ENCODE assay signal across 8 cellular contexts in the genomic region with DNA sequence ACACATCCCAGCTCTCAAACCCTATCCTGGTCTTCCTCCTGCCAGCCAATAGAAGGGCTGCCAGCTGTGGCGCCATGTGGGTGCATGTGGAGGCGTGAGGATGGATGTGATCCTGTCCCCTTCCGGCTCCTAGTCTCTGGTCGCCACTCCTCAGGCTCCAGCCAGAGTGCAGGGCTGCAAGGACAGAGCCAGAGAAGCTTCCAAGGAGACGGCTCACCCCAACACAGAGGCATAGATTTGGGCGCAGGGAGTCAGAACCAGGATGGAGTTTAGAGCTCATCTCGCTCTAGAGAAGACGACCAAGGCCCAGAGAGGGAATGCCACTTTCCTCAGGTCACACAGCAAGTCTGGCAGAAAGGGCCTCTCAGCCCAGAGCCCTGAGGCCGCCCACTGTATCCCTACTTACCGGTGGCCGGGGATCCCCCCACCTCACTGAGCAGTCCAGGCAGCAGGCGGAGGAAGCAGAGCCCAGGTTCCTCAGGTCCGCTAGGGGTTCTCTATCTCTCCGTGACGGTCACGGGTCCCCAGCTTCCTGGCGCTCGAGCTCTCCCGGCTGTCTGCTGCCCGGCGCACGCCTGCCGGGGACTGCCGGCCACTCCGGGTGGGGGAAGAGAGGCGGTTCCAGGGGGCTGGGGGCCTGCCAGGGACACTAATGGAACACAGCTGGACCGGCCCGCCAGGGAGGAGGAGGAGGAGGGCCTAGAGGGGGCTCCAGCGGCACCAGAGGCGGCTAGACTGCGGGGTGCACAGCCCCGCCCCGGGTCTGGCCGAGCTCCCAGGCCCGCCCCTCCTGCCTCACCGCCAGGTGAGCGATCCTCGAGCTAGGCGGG. TPM values are rescaled to one million over a fixed set of nuclear protein-coding genes. Genes with fewer than 3 reads are reported as not detected.
DNase-seq lines count a peak whose midpoint lies in the region; ATAC-seq and TF ChIP-seq lines count a peak whose summit lies in the region.

A gene (minus strand): TSS at position 587 of the 830 bp plus-strand sequence. CDS start 1,824 bp downstream, outside the sequence.

- POLR2A ChIA-PET in activated CD8-positive, alpha-beta T cell treated with anti-CD3 and anti-CD28 coated beads, Interleukin-2, amount 10 ng/mL, durations not matched to agents 7 days and 5 days (lab: Charles Lee), result interaction anchor here (1.1 kb wide), 1 partner anchor 13 kb away, joined by 3 read pairs; no protein-coding TSS in a partner anchor
- POLR2A ChIA-PET in activated CD8-positive, alpha-beta T cell treated with anti-CD3 and anti-CD28 coated beads for 36 hours (lab: Charles Lee), result interaction anchor here (0.5 to 1.1 kb wide), 2 partner anchors 18 to 556 kb away, joined by 3 read pairs; no protein-coding TSS in a partner anchor
- POLR2A ChIA-PET in MCF 10A (lab: Yijun Ruan, JAX), result interaction anchor here (0.5 to 4.7 kb wide), 9 partner anchors 9 to 368 kb away, joined by 3 to 32 read pairs (median 3); no protein-coding TSS in a partner anchor

- ATAC-seq in activated CD8-positive, alpha-beta T cell treated with anti-CD3 and anti-CD28 coated beads, Interleukin-2, amount 10 ng/mL, durations not matched to agents 7 days and 5 days, result no peak
- ATAC-seq in activated CD8-positive, alpha-beta T cell treated with anti-CD3 and anti-CD28 coated beads for 36 hours, result no peak
- ATAC-seq in HG03571 (IDR thresholded peaks at IDR 0.05; ENCODE audit: unreplicated experiment), result no peak

- CTCF ChIA-PET in activated CD8-positive, alpha-beta T cell treated with anti-CD3 and anti-CD28 coated beads, Interleukin-2, amount 10 ng/mL, durations not matched to agents 7 days and 5 days (lab: Charles Lee), result interaction anchor here (1.1 to 2.9 kb wide), 3 partner anchors 11 to 85 kb away, joined by 4 to 14 read pairs (median 11); no protein-coding TSS in a partner anchor
- CTCF ChIA-PET in activated CD8-positive, alpha-beta T cell treated with anti-CD3 and anti-CD28 coated beads for 36 hours (lab: Charles Lee), result interaction anchor here (1.4 to 5.9 kb wide), 5 partner anchors 11 to 98 kb away, joined by 3 to 51 read pairs (median 7); no protein-coding TSS in a partner anchor
- CTCF ChIA-PET in MCF 10A (lab: Yijun Ruan, JAX), result interaction anchor here (0.9 to 1.6 kb wide), 6 partner anchors 13 to 260 kb away, joined by 4 to 7 read pairs (median 5); no protein-coding TSS in a partner anchor

- H3K4me1 Mint-ChIP-seq in activated CD8-positive, alpha-beta T cell treated with anti-CD3 and anti-CD28 coated beads, Interleukin-2, amount 10 ng/mL, durations not matched to agents 7 days and 5 days (ENCODE audit: low read depth), result peaks cover 52% of the 10 kb centered on the region
- H3K4me1 Mint-ChIP-seq in activated CD8-positive, alpha-beta T cell treated with anti-CD3 and anti-CD28 coated beads for 36 hours (ENCODE audit: low read depth), result peaks cover 46% of the 10 kb centered on the region
- peaks cover 83% of the 10 kb centered on the region for H3K4me1 Mint-ChIP-seq in MCF 10A (ENCODE audit: insufficient read depth, unreplicated experiment)

- no TSS peak for BruUV-seq in MCF 10A (replicated peaks; lab: Mats Ljungman, UMichigan)

- no peaks in the 10 kb centered on the region for H3K9me3 Mint-ChIP-seq in activated CD8-positive, alpha-beta T cell treated with anti-CD3 and anti-CD28 coated beads, Interleukin-2, amount 10 ng/mL, durations not matched to agents 7 days and 5 days (ENCODE audit: insufficient read depth)
- no peaks in the 10 kb centered on the region for H3K9me3 Mint-ChIP-seq in activated CD8-positive, alpha-beta T cell treated with anti-CD3 and anti-CD28 coated beads for 36 hours
- no peaks in the 10 kb centered on the region for H3K9me3 Mint-ChIP-seq in MCF 10A (ENCODE audit: unreplicated experiment)

- intact Hi-C loops in activated CD8-positive, alpha-beta T cell treated with anti-CD3 and anti-CD28 coated beads for 36 hours (cut with micrococcal nuclease), result loop anchor here (5.0 kb wide), 1 partner anchor 41 kb away; no protein-coding TSS in a partner anchor
- intact Hi-C loops in MCF 10A (cut with micrococcal nuclease), result no loop called here

- H3K27me3 Mint-ChIP-seq in activated CD8-positive, alpha-beta T cell treated with anti-CD3 and anti-CD28 coated beads, Interleukin-2, amount 10 ng/mL, durations not matched to agents 7 days and 5 days (ENCODE audit: low read depth), result peaks cover 46% of the 10 kb centered on the region
- peaks cover 27% of the 10 kb centered on the region for H3K27me3 Mint-ChIP-seq in activated CD8-positive, alpha-beta T cell treated with anti-CD3 and anti-CD28 coated beads for 36 hours
- H3K27me3 Mint-ChIP-seq in MCF 10A (ENCODE audit: insufficient read depth, unreplicated experiment), result no peaks in the 10 kb centered on the region

- no peaks in the 10 kb centered on the region for H3K36me3 Mint-ChIP-seq in activated CD8-positive, alpha-beta T cell treated with anti-CD3 and anti-CD28 coated beads, Interleukin-2, amount 10 ng/mL, durations not matched to agents 7 days and 5 days (ENCODE audit: low read depth)
- H3K36me3 Mint-ChIP-seq in activated CD8-positive, alpha-beta T cell treated with anti-CD3 and anti-CD28 coated beads for 36 hours (ENCODE audit: low read depth), result no peaks in the 10 kb centered on the region
- H3K36me3 Mint-ChIP-seq in MCF 10A (ENCODE audit: insufficient read depth, unreplicated experiment), result no peaks in the 10 kb centered on the region

- H3K27ac ChIP-seq in skin epidermis, result peak within 1 kb of the TSS in 20 of 21 experiments; percentile 53 to 93 (median 85)

- no peak within 1 kb of the TSS for H3K27ac Mint-ChIP-seq in activated CD8-positive, alpha-beta T cell treated with anti-CD3 and anti-CD28 coated beads, Interleukin-2, amount 10 ng/mL, durations not matched to agents 7 days and 5 days
- H3K27ac Mint-ChIP-seq in activated CD8-positive, alpha-beta T cell treated with anti-CD3 and anti-CD28 coated beads for 36 hours, result no peak within 1 kb of the TSS
- H3K27ac Mint-ChIP-seq in MCF 10A (ENCODE audit: low read depth, unreplicated experiment), result peak within 1 kb of the TSS; percentile 55

- no peak for TF ChIP-seq CTCF in activated CD8-positive, alpha-beta T cell treated with anti-CD3 and anti-CD28 coated beads for 36 hours (IDR thresholded peaks at IDR 0.05)
- TF ChIP-seq CTCF in MCF 10A (IDR thresholded peaks at IDR 0.05; ENCODE audit: unreplicated experiment), result no peak

- peak within 1 kb of the TSS; percentile 7 for H3K4me3 Mint-ChIP-seq in activated CD8-positive, alpha-beta T cell treated with anti-CD3 and anti-CD28 coated beads, Interleukin-2, amount 10 ng/mL, durations not matched to agents 7 days and 5 days
- no peak within 1 kb of the TSS for H3K4me3 Mint-ChIP-seq in activated CD8-positive, alpha-beta T cell treated with anti-CD3 and anti-CD28 coated beads for 36 hours
- peak within 1 kb of the TSS; percentile 75 for H3K4me3 Mint-ChIP-seq in MCF 10A (ENCODE audit: unreplicated experiment)

- peak within 1 kb of the TSS; percentile 26 to 54 (median 44) for H3K4me3 ChIP-seq in skin epidermis

- no peak for DNase-seq in activated CD8-positive, alpha-beta T cell treated with anti-CD3 and anti-CD28 coated beads, Interleukin-2, amount 10 ng/mL, durations not matched to agents 7 days and 5 days
- no peak for DNase-seq in activated CD8-positive, alpha-beta T cell treated with anti-CD3 and anti-CD28 coated beads for 36 hours
- DNase-seq in MCF 10A (ENCODE audit: unreplicated experiment) (peak; percentile 40), iPS-NIHi7 (ENCODE audit: extremely low spot score) (peak; percentile 79), activated gamma-delta T cell treated with Interleukin-2 at 50 U/mL for 16 hours (no peak), MV-4-11 (lab: John Stamatoyannopoulos, UW) (no peak)

RNA-seq across cellular contexts. Expression of the gene that starts here (rescaled TPM):
- not detected for total RNA-seq in activated CD8-positive, alpha-beta T cell treated with anti-CD3 and anti-CD28 coated beads, Interleukin-2, amount 10 ng/mL, durations not matched to agents 7 days and 5 days
- total RNA-seq in activated CD8-positive, alpha-beta T cell treated with anti-CD3 and anti-CD28 coated beads for 36 hours, result under 1 TPM in 1 of 2 experiments, not detected in 1; 0.34 TPM
- total RNA-seq in MCF 10A (2022), result 42.1 and 49.1 TPM in 2 replicates

Comparison
In these comparisons a context has a peak if more than half of its experiments do, and no peak if none do; other contexts are left out.
1. RNA of the gene that starts here (total RNA-seq): 42.1 to 49.1 TPM in MCF 10A; 0.34 TPM in activated CD8-positive, alpha-beta T cell treated with anti-CD3 and anti-CD28 coated beads for 36 hours and not detected in activated CD8-positive, alpha-beta T cell treated with anti-CD3 and anti-CD28 coated beads, Interleukin-2, amount 10 ng/mL, durations not matched to agents 7 days and 5 days; every median in the first group is over 10 times any median in the second.
2. DNase-seq: peak in MCF 10A (single experiment) and iPS-NIHi7 (single experiment); none in activated CD8-positive, alpha-beta T cell treated with anti-CD3 and anti-CD28 coated beads, Interleukin-2, amount 10 ng/mL, durations not matched to agents 7 days and 5 days (single experiment), activated CD8-positive, alpha-beta T cell treated with anti-CD3 and anti-CD28 coated beads for 36 hours (single experiment), activated gamma-delta T cell treated with Interleukin-2 at 50 U/mL for 16 hours (single experiment) and MV-4-11 (single experiment).